In the genomic region with DNA sequence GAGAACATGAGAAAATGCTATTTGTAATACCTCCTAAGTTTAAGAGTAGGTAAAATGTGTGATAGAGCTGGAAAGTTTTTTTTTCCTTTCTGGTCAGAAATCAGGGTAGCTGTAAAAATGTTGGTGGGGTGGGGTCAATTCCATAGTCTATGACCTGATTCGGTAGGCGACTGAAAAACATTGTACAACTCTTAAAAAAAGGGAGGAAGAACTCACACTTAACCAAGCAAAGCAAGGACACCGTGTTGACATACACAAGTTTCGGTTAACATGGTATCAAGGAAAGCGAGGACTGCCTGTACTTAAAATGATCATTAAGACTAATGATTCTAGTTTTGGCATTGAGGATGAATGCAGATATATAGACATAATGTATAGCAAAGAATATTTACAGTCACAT, we compare ENCODE assay signal across 11 cellular contexts. TPM values are rescaled to one million over a fixed set of nuclear protein-coding genes. Genes with fewer than 3 reads are reported as not detected.
DNase-seq lines count a peak whose midpoint lies in the region; ATAC-seq and TF ChIP-seq lines count a peak whose summit lies in the region.
"Had no signal": no experiment of that assay in that cellular context is flagged by ENCODE, and none has a peak within 500 bp of the region (broad histone marks: within the 10 kb centered on the region; RNA-seq: fewer than 3 reads in every experiment).

No MANE protein-coding gene starts in this region.

- H3K27ac ChIP-seq in OCI-LY7 (ENCODE audit: low read depth, low read length, poor library complexity, severe bottlenecking), result no peak overlapping the region

- H4K20me1 ChIP-seq in OCI-LY7 (ENCODE audit: insufficient read depth, low read length), result peaks cover 21% of the 10 kb centered on the region

- no peak overlapping the region for H3K4me3 ChIP-seq in OCI-LY7 (ENCODE audit: low read depth, low read length, poor library complexity, severe bottlenecking)

- H3K4me3 Mint-ChIP-seq in activated T-cell treated with anti-CD3 and anti-CD28 coated beads, Interleukin-2, amount 50 U/mL, for 4 hours, result peak overlapping the region; percentile 91
- peak overlapping the region; percentile 29 for H3K4me3 Mint-ChIP-seq in endothelial cell (ENCODE audit: unreplicated experiment)
- H3K4me3 Mint-ChIP-seq in stimulated activated naive B cell treated with anti-CD40 and anti-IgM and Interleukin-4, amounts not matched to agents 10 μg/mL and 1 μg/mL and 100 μg/mL, for 72 hours, result peak overlapping the region; percentile 17 to 45

- peaks cover 42% of the 10 kb centered on the region for H3K79me2 ChIP-seq in OCI-LY7 (ENCODE audit: insufficient read depth, low read depth, low read length)

- no peaks in the 10 kb centered on the region for H3K36me3 ChIP-seq in OCI-LY7 (ENCODE audit: insufficient read depth, low read length)
- H3K36me3 ChIP-seq: heart right ventricle had no signal

- H3K9me2 ChIP-seq in OCI-LY7 (ENCODE audit: insufficient read depth, low read length), result no peaks in the 10 kb centered on the region

- no peak overlapping the region for H3K27ac Mint-ChIP-seq in endothelial cell (ENCODE audit: unreplicated experiment)
- no peak overlapping the region for H3K27ac Mint-ChIP-seq in stimulated activated naive B cell treated with anti-CD40 and anti-IgM and Interleukin-4, amounts not matched to agents 10 μg/mL and 1 μg/mL and 100 μg/mL, for 72 hours

- H3K9me3 Mint-ChIP-seq in activated T-cell treated with anti-CD3 and anti-CD28 coated beads, Interleukin-2, amount 50 U/mL, for 4 hours, result no peaks in the 10 kb centered on the region
- no peaks in the 10 kb centered on the region for H3K9me3 Mint-ChIP-seq in endothelial cell (ENCODE audit: unreplicated experiment)
- no peaks in the 10 kb centered on the region for H3K9me3 Mint-ChIP-seq in stimulated activated naive B cell treated with anti-CD40 and anti-IgM and Interleukin-4, amounts not matched to agents 10 μg/mL and 1 μg/mL and 100 μg/mL, for 72 hours

- no peak for DNase-seq in activated T-cell treated with anti-CD3 and anti-CD28 coated beads, Interleukin-2, amount 50 U/mL, for 4 hours
- DNase-seq in activated T-cell treated with anti-CD3 and anti-CD28 coated beads for 4 hours (no peak), OCI-LY7 (ENCODE audit: low spot score) (no peak), endothelial cell (ENCODE audit: low spot score) (no peak), NCI-H2171 treated with DMSO at 0.1 percent for 48 hours (lab: John Stamatoyannopoulos, UW) (no peak)
- no peak for DNase-seq in stimulated activated naive B cell treated with anti-CD40 and anti-IgM and Interleukin-4, amounts not matched to agents 10 μg/mL and 1 μg/mL and 100 μg/mL, for 72 hours
- DNase-seq in activated CD8-positive, alpha-beta memory T cell treated with anti-CD3 and anti-CD28 coated beads for 24 hours, result no peak
- DNase-seq: heart right ventricle, NCI-H446 treated with DMSO at 0.1 percent for 48 hours, RPMI8226 had no signal

- peaks cover 2% of the 10 kb centered on the region for H3K36me3 Mint-ChIP-seq in activated T-cell treated with anti-CD3 and anti-CD28 coated beads, Interleukin-2, amount 50 U/mL, for 4 hours (ENCODE audit: insufficient read depth)
- H3K36me3 Mint-ChIP-seq in endothelial cell (ENCODE audit: low read depth, unreplicated experiment), result peaks cover 10% of the 10 kb centered on the region
- peaks cover 9 to 33% of the 10 kb centered on the region in 2 donors for H3K36me3 Mint-ChIP-seq in stimulated activated naive B cell treated with anti-CD40 and anti-IgM and Interleukin-4, amounts not matched to agents 10 μg/mL and 1 μg/mL and 100 μg/mL, for 72 hours

- H3K9me3 ChIP-seq in OCI-LY7 (ENCODE audit: low read length), result no peaks in the 10 kb centered on the region

- ATAC-seq in activated T-cell treated with anti-CD3 and anti-CD28 coated beads, Interleukin-2, amount 50 U/mL, for 4 hours, result no peak
- ATAC-seq in stimulated activated naive B cell treated with anti-CD40 and anti-IgM and Interleukin-4, amounts not matched to agents 10 μg/mL and 1 μg/mL and 100 μg/mL, for 72 hours (replicated peaks), result no peak
- ATAC-seq in HG03139 (IDR thresholded peaks at IDR 0.05; ENCODE audit: unreplicated experiment), result no peak
- ATAC-seq: heart right ventricle had no signal

- H3K4me1 Mint-ChIP-seq in activated T-cell treated with anti-CD3 and anti-CD28 coated beads, Interleukin-2, amount 50 U/mL, for 4 hours (ENCODE audit: low read depth), result peaks cover 29% of the 10 kb centered on the region
- H3K4me1 Mint-ChIP-seq in endothelial cell (ENCODE audit: unreplicated experiment), result peaks cover 38% of the 10 kb centered on the region
- peaks cover 19 to 32% of the 10 kb centered on the region in 2 donors for H3K4me1 Mint-ChIP-seq in stimulated activated naive B cell treated with anti-CD40 and anti-IgM and Interleukin-4, amounts not matched to agents 10 μg/mL and 1 μg/mL and 100 μg/mL, for 72 hours

- no peaks in the 10 kb centered on the region for H3K27me3 Mint-ChIP-seq in activated T-cell treated with anti-CD3 and anti-CD28 coated beads, Interleukin-2, amount 50 U/mL, for 4 hours (ENCODE audit: low read depth)
- H3K27me3 Mint-ChIP-seq in endothelial cell (ENCODE audit: unreplicated experiment), result peaks cover 12% of the 10 kb centered on the region
- H3K27me3 Mint-ChIP-seq in stimulated activated naive B cell treated with anti-CD40 and anti-IgM and Interleukin-4, amounts not matched to agents 10 μg/mL and 1 μg/mL and 100 μg/mL, for 72 hours, result no peaks in the 10 kb centered on the region

- CTCF ChIA-PET in OCI-LY7 (lab: Charles Lee; ENCODE audit: unreplicated experiment), result no interaction called here

- intact Hi-C loops in OCI-LY7 (cut with micrococcal nuclease; ENCODE audit: unreplicated experiment), result loop anchor here (5.0 kb wide), 1 partner anchor 445 kb away; no protein-coding TSS in a partner anchor

- POLR2A ChIA-PET in OCI-LY7 (lab: Charles Lee), result interaction anchor here (0.6 kb wide), 1 partner anchor 968 kb away, joined by 5 read pairs; a partner anchor contains a TSS

- peaks cover 24% of the 10 kb centered on the region for H3K4me1 ChIP-seq in OCI-LY7 (ENCODE audit: insufficient read depth, low read length, poor library complexity, severe bottlenecking)

- no TSS peak for BruUV-seq in OCI-LY7 (replicated peaks; lab: Mats Ljungman, UMichigan)

- no peak overlapping the region for H2AFZ ChIP-seq in OCI-LY7 (ENCODE audit: low read length)

- H3K4me2 ChIP-seq in OCI-LY7 (ENCODE audit: low read length), result peak overlapping the region; percentile 83

- TF ChIP-seq CTCF in OCI-LY7 (conservative IDR thresholded peaks at IDR 0.05; ENCODE audit: low read length) (no peak), endothelial cell (IDR thresholded peaks at IDR 0.05; ENCODE audit: unreplicated experiment) (no peak)

RNA-seq across cellular contexts. Expression of a gene that starts 1.8 kb away (rescaled TPM):
- total RNA-seq in activated T-cell treated with anti-CD3 and anti-CD28 coated beads, Interleukin-2, amount 50 U/mL, for 4 hours, result 10 to 100 TPM; 31.6 to 32.9 (median 32.1) TPM
- total RNA-seq in OCI-LY7 (2014; rRNA removed; shearing (Covaris generic)), result 27.6 and 33.2 TPM in 2 replicates
- total RNA-seq in OCI-LY7 (2022), result 41.9 and 47.7 TPM in 2 replicates
- 76.6 TPM for total RNA-seq in endothelial cell (ENCODE audit: unreplicated experiment)

Comparison
In these comparisons a context has a peak if more than half of its experiments do, and no peak if none do; other contexts are left out.
1. H3K4me3 Mint-ChIP-seq: peak in every context shown above with its lines; median percentile 91 in activated T-cell treated with anti-CD3 and anti-CD28 coated beads, Interleukin-2, amount 50 U/mL, for 4 hours; 31 in stimulated activated naive B cell treated with anti-CD40 and anti-IgM and Interleukin-4, amounts not matched to agents 10 μg/mL and 1 μg/mL and 100 μg/mL, for 72 hours; 29 in endothelial cell.